ENCODE assay signal across 1 cellular context in the genomic region with DNA sequence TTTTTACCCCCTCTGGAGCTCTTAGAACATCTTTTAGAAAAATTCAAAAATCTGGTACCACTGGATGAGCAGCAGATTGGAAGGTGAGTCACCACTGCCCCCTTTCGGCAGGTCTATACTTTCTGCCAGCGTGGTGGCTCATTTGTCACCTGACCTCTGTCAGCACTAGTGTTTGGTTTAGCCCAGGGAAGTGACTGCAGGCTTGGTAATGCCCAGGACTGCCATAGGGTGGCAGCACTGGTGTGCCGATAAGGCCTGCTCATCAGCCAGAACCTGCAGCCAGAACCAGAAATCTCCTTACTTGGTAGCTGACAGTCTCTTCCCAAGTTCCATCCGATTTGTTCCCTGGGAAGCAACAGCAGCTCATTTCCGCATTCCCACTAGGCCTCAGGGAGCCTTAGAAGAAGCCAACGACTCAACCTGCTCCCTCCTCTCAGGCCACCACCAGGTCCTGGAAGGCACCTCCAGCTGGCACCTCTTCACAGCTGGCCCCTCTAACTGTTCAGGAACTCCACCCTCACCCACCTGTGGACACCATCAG.
TF ChIP-seq lines count a peak whose summit lies in the region.

No MANE protein-coding gene starts in this region.

TF ChIP-seq in HepG2, 621 proteins besides CTCF, POLR2A, EP300 and RAD21 (continues in another document):
- TF ChIP-seq FOXA3 (CRISPR knock-in tag; IDR thresholded peaks at IDR 0.05) (peak; percentile 49), NFIC (IDR thresholded peaks at IDR 0.05; ENCODE audit: low read length) (no peak), ZBTB1 (CRISPR knock-in tag; IDR thresholded peaks at IDR 0.05; ENCODE audit: borderline replicate concordance) (no peak), SATB2 (CRISPR knock-in tag; IDR thresholded peaks at IDR 0.05) (no peak), ZNF138 (CRISPR knock-in tag; IDR thresholded peaks at IDR 0.05; ENCODE audit: low read depth) (no peak), RARG (CRISPR knock-in tag; IDR thresholded peaks at IDR 0.05; ENCODE audit: low read depth) (no peak), ZNF101 (CRISPR knock-in tag; IDR thresholded peaks at IDR 0.05; ENCODE audit: borderline replicate concordance, low read depth) (no peak), ZMYM2 (CRISPR knock-in tag; IDR thresholded peaks at IDR 0.05) (no peak), ZNF546 (CRISPR knock-in tag; conservative IDR thresholded peaks at IDR 0.05) (no peak), ZNF451 (CRISPR knock-in tag; IDR thresholded peaks at IDR 0.05) (no peak), PRMT3 (CRISPR knock-in tag; IDR thresholded peaks at IDR 0.05; ENCODE audit: borderline replicate concordance, low read depth) (no peak), JUNB (CRISPR knock-in tag; IDR thresholded peaks at IDR 0.05; ENCODE audit: borderline replicate concordance) (no peak), ZNF260 (CRISPR knock-in tag; IDR thresholded peaks at IDR 0.05; ENCODE audit: borderline replicate concordance, low read depth) (no peak), CHD2 (IDR thresholded peaks at IDR 0.05; ENCODE audit: low read depth, low read length) (no peak), ZNF709 (CRISPR knock-in tag; IDR thresholded peaks at IDR 0.05) (no peak), EEA1 (CRISPR knock-in tag; IDR thresholded peaks at IDR 0.05; ENCODE audit: borderline replicate concordance) (no peak), FIP1L1 (IDR thresholded peaks at IDR 0.05; ENCODE audit: borderline replicate concordance, insufficient read depth, low read depth, low read length) (no peak), AGO2 (optimal IDR thresholded peaks at IDR 0.05; ENCODE audit: low read depth, low read length) (no peak), IRX3 (CRISPR knock-in tag; IDR thresholded peaks at IDR 0.05; ENCODE audit: borderline replicate concordance, low read depth) (no peak), CBX2 (IDR thresholded peaks at IDR 0.05; ENCODE audit: low read depth, low read length) (no peak), CBX2 (CRISPR knock-in tag; IDR thresholded peaks at IDR 0.05; ENCODE audit: low read depth) (no peak), PPARG (CRISPR knock-in tag; conservative IDR thresholded peaks at IDR 0.05) (0 out of 2 replicates have a peak, but pooled peaks have one; percentile 38), ZNF564 (CRISPR knock-in tag; IDR thresholded peaks at IDR 0.05) (no peak), ZKSCAN8 (CRISPR knock-in tag; IDR thresholded peaks at IDR 0.05; ENCODE audit: borderline replicate concordance) (0 out of 2 replicates have a peak, but pooled peaks have one; percentile 60), CHCHD3 (CRISPR knock-in tag; IDR thresholded peaks at IDR 0.05) (no peak), ZFX (CRISPR knock-in tag; IDR thresholded peaks at IDR 0.05; ENCODE audit: low read depth) (peak; percentile 54), BORCS8-MEF2B (CRISPR knock-in tag; IDR thresholded peaks at IDR 0.05) (0 out of 2 replicates have a peak, but pooled peaks have one; percentile 35), TRIM24 (CRISPR knock-in tag; IDR thresholded peaks at IDR 0.05) (no peak)
- TF ChIP-seq, protein P1, sequence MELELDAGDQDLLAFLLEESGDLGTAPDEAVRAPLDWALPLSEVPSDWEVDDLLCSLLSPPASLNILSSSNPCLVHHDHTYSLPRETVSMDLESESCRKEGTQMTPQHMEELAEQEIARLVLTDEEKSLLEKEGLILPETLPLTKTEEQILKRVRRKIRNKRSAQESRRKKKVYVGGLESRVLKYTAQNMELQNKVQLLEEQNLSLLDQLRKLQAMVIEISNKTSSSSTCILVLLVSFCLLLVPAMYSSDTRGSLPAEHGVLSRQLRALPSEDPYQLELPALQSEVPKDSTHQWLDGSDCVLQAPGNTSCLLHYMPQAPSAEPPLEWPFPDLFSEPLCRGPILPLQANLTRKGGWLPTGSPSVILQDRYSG (CRISPR knock-in tag; IDR thresholded peaks at IDR 0.05), result no peak
- TF ChIP-seq, protein P2, sequence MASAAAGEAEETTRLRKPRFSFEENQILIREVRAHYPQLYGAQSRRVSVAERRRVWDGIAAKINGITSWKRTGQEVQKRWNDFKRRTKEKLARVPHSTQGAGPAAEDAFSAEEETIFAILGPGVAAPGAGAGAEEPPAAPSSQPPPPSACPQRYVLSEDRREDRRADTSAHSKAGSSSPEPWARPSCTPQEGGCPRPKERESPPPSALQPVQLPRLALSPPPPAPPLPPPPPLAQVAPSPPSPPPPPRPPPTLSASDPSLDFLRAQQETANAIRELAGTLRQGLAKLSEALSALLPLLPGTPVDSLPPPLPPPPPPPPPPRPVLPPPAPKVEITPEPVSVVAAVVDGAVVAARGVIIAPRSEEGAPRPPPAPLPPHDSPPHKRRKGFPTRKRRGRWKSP (CRISPR knock-in tag; IDR thresholded peaks at IDR 0.05), result no peak
- TF ChIP-seq, protein P3, sequence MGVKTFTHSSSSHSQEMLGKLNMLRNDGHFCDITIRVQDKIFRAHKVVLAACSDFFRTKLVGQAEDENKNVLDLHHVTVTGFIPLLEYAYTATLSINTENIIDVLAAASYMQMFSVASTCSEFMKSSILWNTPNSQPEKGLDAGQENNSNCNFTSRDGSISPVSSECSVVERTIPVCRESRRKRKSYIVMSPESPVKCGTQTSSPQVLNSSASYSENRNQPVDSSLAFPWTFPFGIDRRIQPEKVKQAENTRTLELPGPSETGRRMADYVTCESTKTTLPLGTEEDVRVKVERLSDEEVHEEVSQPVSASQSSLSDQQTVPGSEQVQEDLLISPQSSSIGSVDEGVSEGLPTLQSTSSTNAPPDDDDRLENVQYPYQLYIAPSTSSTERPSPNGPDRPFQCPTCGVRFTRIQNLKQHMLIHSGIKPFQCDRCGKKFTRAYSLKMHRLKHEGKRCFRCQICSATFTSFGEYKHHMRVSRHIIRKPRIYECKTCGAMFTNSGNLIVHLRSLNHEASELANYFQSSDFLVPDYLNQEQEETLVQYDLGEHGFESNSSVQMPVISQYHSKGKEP (CRISPR knock-in tag; IDR thresholded peaks at IDR 0.05), result no peak
- TF ChIP-seq, protein P4, sequence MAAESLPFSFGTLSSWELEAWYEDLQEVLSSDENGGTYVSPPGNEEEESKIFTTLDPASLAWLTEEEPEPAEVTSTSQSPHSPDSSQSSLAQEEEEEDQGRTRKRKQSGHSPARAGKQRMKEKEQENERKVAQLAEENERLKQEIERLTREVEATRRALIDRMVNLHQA (CRISPR knock-in tag; IDR thresholded peaks at IDR 0.05), result no peak
- TF ChIP-seq, protein P5, sequence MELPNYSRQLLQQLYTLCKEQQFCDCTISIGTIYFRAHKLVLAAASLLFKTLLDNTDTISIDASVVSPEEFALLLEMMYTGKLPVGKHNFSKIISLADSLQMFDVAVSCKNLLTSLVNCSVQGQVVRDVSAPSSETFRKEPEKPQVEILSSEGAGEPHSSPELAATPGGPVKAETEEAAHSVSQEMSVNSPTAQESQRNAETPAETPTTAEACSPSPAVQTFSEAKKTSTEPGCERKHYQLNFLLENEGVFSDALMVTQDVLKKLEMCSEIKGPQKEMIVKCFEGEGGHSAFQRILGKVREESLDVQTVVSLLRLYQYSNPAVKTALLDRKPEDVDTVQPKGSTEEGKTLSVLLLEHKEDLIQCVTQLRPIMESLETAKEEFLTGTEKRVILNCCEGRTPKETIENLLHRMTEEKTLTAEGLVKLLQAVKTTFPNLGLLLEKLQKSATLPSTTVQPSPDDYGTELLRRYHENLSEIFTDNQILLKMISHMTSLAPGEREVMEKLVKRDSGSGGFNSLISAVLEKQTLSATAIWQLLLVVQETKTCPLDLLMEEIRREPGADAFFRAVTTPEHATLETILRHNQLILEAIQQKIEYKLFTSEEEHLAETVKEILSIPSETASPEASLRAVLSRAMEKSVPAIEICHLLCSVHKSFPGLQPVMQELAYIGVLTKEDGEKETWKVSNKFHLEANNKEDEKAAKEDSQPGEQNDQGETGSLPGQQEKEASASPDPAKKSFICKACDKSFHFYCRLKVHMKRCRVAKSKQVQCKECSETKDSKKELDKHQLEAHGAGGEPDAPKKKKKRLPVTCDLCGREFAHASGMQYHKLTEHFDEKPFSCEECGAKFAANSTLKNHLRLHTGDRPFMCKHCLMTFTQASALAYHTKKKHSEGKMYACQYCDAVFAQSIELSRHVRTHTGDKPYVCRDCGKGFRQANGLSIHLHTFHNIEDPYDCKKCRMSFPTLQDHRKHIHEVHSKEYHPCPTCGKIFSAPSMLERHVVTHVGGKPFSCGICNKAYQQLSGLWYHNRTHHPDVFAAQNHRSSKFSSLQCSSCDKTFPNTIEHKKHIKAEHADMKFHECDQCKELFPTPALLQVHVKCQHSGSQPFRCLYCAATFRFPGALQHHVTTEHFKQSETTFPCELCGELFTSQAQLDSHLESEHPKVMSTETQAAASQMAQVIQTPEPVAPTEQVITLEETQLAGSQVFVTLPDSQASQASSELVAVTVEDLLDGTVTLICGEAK (IDR thresholded peaks at IDR 0.05), result no peak
- TF ChIP-seq, protein P5 (CRISPR knock-in tag; IDR thresholded peaks at IDR 0.05), result no peak
- TF ChIP-seq, protein P6, sequence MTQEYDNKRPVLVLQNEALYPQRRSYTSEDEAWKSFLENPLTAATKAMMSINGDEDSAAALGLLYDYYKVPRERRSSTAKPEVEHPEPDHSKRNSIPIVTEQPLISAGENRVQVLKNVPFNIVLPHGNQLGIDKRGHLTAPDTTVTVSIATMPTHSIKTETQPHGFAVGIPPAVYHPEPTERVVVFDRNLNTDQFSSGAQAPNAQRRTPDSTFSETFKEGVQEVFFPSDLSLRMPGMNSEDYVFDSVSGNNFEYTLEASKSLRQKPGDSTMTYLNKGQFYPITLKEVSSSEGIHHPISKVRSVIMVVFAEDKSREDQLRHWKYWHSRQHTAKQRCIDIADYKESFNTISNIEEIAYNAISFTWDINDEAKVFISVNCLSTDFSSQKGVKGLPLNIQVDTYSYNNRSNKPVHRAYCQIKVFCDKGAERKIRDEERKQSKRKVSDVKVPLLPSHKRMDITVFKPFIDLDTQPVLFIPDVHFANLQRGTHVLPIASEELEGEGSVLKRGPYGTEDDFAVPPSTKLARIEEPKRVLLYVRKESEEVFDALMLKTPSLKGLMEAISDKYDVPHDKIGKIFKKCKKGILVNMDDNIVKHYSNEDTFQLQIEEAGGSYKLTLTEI (CRISPR knock-in tag; conservative IDR thresholded peaks at IDR 0.05), result no peak
- TF ChIP-seq, protein P7, sequence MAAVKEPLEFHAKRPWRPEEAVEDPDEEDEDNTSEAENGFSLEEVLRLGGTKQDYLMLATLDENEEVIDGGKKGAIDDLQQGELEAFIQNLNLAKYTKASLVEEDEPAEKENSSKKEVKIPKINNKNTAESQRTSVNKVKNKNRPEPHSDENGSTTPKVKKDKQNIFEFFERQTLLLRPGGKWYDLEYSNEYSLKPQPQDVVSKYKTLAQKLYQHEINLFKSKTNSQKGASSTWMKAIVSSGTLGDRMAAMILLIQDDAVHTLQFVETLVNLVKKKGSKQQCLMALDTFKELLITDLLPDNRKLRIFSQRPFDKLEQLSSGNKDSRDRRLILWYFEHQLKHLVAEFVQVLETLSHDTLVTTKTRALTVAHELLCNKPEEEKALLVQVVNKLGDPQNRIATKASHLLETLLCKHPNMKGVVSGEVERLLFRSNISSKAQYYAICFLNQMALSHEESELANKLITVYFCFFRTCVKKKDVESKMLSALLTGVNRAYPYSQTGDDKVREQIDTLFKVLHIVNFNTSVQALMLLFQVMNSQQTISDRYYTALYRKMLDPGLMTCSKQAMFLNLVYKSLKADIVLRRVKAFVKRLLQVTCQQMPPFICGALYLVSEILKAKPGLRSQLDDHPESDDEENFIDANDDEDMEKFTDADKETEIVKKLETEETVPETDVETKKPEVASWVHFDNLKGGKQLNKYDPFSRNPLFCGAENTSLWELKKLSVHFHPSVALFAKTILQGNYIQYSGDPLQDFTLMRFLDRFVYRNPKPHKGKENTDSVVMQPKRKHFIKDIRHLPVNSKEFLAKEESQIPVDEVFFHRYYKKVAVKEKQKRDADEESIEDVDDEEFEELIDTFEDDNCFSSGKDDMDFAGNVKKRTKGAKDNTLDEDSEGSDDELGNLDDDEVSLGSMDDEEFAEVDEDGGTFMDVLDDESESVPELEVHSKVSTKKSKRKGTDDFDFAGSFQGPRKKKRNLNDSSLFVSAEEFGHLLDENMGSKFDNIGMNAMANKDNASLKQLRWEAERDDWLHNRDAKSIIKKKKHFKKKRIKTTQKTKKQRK (IDR thresholded peaks at IDR 0.05; ENCODE audit: low read length), result no peak
- TF ChIP-seq, protein P8, sequence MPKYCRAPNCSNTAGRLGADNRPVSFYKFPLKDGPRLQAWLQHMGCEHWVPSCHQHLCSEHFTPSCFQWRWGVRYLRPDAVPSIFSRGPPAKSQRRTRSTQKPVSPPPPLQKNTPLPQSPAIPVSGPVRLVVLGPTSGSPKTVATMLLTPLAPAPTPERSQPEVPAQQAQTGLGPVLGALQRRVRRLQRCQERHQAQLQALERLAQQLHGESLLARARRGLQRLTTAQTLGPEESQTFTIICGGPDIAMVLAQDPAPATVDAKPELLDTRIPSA (CRISPR knock-in tag; IDR thresholded peaks at IDR 0.05; ENCODE audit: borderline replicate concordance), result no peak
